ENCODE assay signal across 30 cellular contexts in genomic region chr1:47769279-47769678, GRCh38.
"Had no signal": no experiment of that assay in that cellular context is flagged by ENCODE, and none has a peak within 500 bp of the region (broad histone marks: within the 10 kb centered on the region; RNA-seq: fewer than 3 reads in every experiment).

No MANE protein-coding gene starts in this region.

- H3K9me3 ChIP-seq: heart right ventricle, left lung, ovary, prostate gland, stomach, testis, thyroid gland, upper lobe of right lung had no signal

- H3K4me1 Mint-ChIP-seq: naive B cell; natural killer cell; stimulated activated naive B cell treated with anti-CD40 and anti-IgM and Interleukin-4, amounts not matched to agents 10 μg/mL and 1 μg/mL and 100 μg/mL, for 72 hours had no signal

- H3K4me1 ChIP-seq: left lung, stomach, testis, thyroid gland, upper lobe of right lung had no signal

- FAIRE-seq: keratinocyte, urothelium cell line had no signal

- H3K9ac ChIP-seq: neural progenitor cell had no signal

- H3K36me3 ChIP-seq: heart right ventricle, left lung, neural progenitor cell, ovary, prostate gland, stomach, thyroid gland, upper lobe of right lung had no signal

- H3K27ac ChIP-seq: heart right ventricle, left lung, neural progenitor cell, ovary, prostate gland, skin epidermis, stomach, testis, thyroid gland, upper lobe of right lung had no signal

- H3K36me3 Mint-ChIP-seq: naive B cell; natural killer cell; stimulated activated naive B cell treated with anti-CD40 and anti-IgM and Interleukin-4, amounts not matched to agents 10 μg/mL and 1 μg/mL and 100 μg/mL, for 72 hours had no signal

- H3K4me3 ChIP-seq: heart right ventricle, left lung, lung, neural progenitor cell, ovary, prostate gland, skin epidermis, stomach, testis, thyroid gland, upper lobe of right lung had no signal

- H3K9me3 Mint-ChIP-seq: natural killer cell, neural progenitor cell had no signal

- H3K27ac Mint-ChIP-seq: naive B cell; nephron progenitor cell; neural progenitor cell; stimulated activated naive B cell treated with anti-CD40 and anti-IgM and Interleukin-4, amounts not matched to agents 10 μg/mL and 1 μg/mL and 100 μg/mL, for 72 hours had no signal

- H3K27me3 ChIP-seq: left lung, neural progenitor cell, ovary, stomach, testis, thyroid gland, upper lobe of right lung had no signal

- ATAC-seq: left colon; left lung; natural killer cell; right cardiac atrium; sciatic nerve; stimulated activated naive B cell treated with anti-CD40 and anti-IgM and Interleukin-4, amounts not matched to agents 10 μg/mL and 1 μg/mL and 100 μg/mL, for 72 hours; stimulated activated naive CD8-positive, alpha-beta T cell treated with anti-CD3 and anti-CD28 coated beads, Interleukin-15, Interleukin-2, amounts not matched to agents 100 U/mL and 50 U/mL, for 24 hours; upper lobe of right lung had no signal

- H3K4me3 Mint-ChIP-seq: mesothelial cell of epicardium; naive B cell; natural killer cell; nephron progenitor cell; neural progenitor cell; stimulated activated naive B cell treated with anti-CD40 and anti-IgM and Interleukin-4, amounts not matched to agents 10 μg/mL and 1 μg/mL and 100 μg/mL, for 72 hours had no signal

- DNase-seq: heart right ventricle; hippocampal formation; left colon; left lung; mesendoderm; naive B cell; natural killer cell; nephron progenitor cell; ovary; retina; right cardiac atrium; stimulated activated CD4-positive, alpha-beta T cell treated with anti-CD3 and anti-CD28 coated beads, Interleukin-12 subunit alpha, Interleukin-12 subunit beta, amount 100 ng/mL, for 4 hours; stimulated activated CD4-positive, alpha-beta T cell treated with anti-CD3 and anti-CD28 coated beads, Interleukin-15, amount 100 ng/mL, for 24 hours; stimulated activated CD4-positive, alpha-beta T cell treated with anti-CD3 and anti-CD28 coated beads, Interleukin-2, amount 100 ng/mL, for 24 hours; stimulated activated CD4-positive, alpha-beta T cell treated with anti-CD3 and anti-CD28 coated beads, Interleukin-4, amount 100 ng/mL, for 1 hour; stimulated activated naive B cell treated with anti-CD40 and anti-IgM and Interleukin-4, amounts not matched to agents 10 μg/mL and 1 μg/mL and 100 μg/mL, for 72 hours; stimulated activated naive CD8-positive, alpha-beta T cell treated with anti-CD3 and anti-CD28 coated beads, Interleukin-15, Interleukin-2, amounts not matched to agents 100 U/mL and 50 U/mL, for 24 hours; stomach; testis; thyroid gland; trophoblast cell; upper lobe of right lung had no signal
